In the genomic region with DNA sequence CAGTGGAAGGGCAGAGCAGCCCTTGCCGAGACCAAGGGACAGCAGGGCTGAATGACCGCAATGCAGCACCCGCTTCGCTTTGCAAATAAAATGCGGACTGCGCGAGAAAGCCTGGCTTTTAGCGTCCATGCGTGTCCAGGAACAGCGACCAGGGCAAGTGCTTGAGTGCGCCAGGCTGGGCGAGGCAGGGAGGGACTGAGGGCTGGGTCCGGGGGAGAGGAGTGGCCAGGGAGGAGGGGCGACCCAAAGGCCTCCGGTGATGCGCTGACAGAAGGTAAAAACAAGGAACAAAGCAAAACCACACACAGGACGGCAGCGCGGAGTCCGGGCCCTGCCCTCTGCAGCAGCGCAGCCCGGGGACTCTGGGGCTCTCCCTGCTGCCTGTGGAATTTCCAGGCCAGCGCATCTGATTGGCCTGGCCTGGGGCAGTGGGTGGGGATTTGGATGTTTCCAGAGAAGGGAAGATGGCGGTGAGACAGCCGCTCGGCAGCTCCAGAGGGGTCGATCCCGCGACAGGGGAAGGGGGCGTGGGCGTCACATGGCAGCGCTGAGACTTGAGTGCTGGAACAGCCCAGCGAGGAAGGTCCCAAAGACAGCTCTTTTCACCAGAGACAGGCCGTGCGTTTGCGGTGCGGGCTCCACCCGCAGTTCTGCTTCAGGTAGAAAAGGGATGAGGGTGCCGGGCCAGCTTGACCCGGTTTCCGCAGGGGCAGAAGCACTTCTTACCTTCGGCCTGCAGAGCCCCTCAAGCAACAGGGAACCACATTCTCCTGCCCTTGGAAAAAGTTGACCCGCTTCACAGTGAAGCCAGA, we compare ENCODE assay signal across 8 cellular contexts. TPM values are rescaled to one million over a fixed set of nuclear protein-coding genes. Genes with fewer than 3 reads are reported as not detected.
DNase-seq lines count a peak whose midpoint lies in the region; ATAC-seq and TF ChIP-seq lines count a peak whose summit lies in the region.

No MANE protein-coding gene starts in this region.

- POLR2A ChIA-PET in HCT116 (lab: Charles Lee): no interaction called here

- peak overlapping the region; percentile 65 for H3K9ac ChIP-seq in HCT116 (ENCODE audit: low read length)

- H3K79me2 ChIP-seq in HCT116 (ENCODE audit: insufficient read depth, low read length): no peaks in the 10 kb centered on the region

- H3K9me3 ChIP-seq in HCT116 (ENCODE audit: control insufficient read depth in 1 of 2, insufficient read depth in 1 of 2, low read depth in 1 of 2, low read length in 2 of 2) (no peaks in the 10 kb centered on the region), left lung (peaks cover 0 to 5% of the 10 kb centered on the region in 2 donors)

- no peaks in the 10 kb centered on the region for H4K20me1 ChIP-seq in HCT116 (ENCODE audit: insufficient read depth)

- no TSS peak for BruUV-seq in HCT116 (replicated peaks; lab: Mats Ljungman, UMichigan)

- H3K27me3 ChIP-seq in HCT116 (ENCODE audit: insufficient read depth, low read length): no peaks in the 10 kb centered on the region
- no peaks in the 10 kb centered on the region for H3K27me3 ChIP-seq in left lung

- TF ChIP-seq RAD21 in HCT116 (IDR thresholded peaks at IDR 0.05; ENCODE audit: low read depth): no peak

- peak overlapping the region; percentile 35 for H3K27ac ChIP-seq in HCT116 (ENCODE audit: low read depth, low read length)
- peak overlapping the region; percentile 76 to 87 for H3K27ac ChIP-seq in left lung

- RAD21 ChIA-PET in HCT116 (lab: Charles Lee; ENCODE audit: low non-redundant PET in 1 of 2, low total read pairs in 2 of 2, uncharacterized antibody in 2 of 2, unreplicated experiment in 2 of 2): no interaction called here

- DNase-seq in GM04503 (ENCODE audit: low read depth) (peak; percentile 46), HCT116 (ENCODE audit: low read depth, low spot score) (peak; percentile 65), NCI-H1694 treated with DMSO at 0.1 percent for 48 hours (lab: John Stamatoyannopoulos, UW) (peak; percentile 94), UCSD-AML1 (lab: John Stamatoyannopoulos, UW; ENCODE audit: unreplicated experiment) (peak; percentile 89), dermis blood vessel endothelial cell (peak; percentile 87), left lung (peak; percentile 92 to 96), NAMALWA (ENCODE audit: low spot score) (no peak)
- DNase-seq in stimulated activated CD4-positive, alpha-beta T cell treated with anti-CD3 and anti-CD28 coated beads, Interleukin-1b, Interleukin-23, amount 100 ng/mL, for 48 hours: peak; percentile 52

- H3K36me3 ChIP-seq in HCT116 (ENCODE audit: control insufficient read depth in 1 of 2, insufficient read depth in 2 of 2, low read length in 2 of 2): no peaks in the 10 kb centered on the region
- no peaks in the 10 kb centered on the region for H3K36me3 ChIP-seq in left lung

- ATAC-seq in HCT116: peak; percentile 96
- peak; percentile 98 for ATAC-seq in left lung

- peak overlapping the region; percentile 97 for H3K4me2 ChIP-seq in HCT116 (ENCODE audit: low read length)

- intact Hi-C loops in HCT116 (cut with micrococcal nuclease) (no loop called here), left lung (cut with DNase I) (no loop called here)

- TF ChIP-seq POLR2A in HCT116 (IDR thresholded peaks at IDR 0.05; ENCODE audit: borderline replicate concordance, extremely low read depth, insufficient read depth, insufficient read length): peak; percentile 65

- peak overlapping the region; percentile 82 for H2AFZ ChIP-seq in HCT116 (ENCODE audit: low read depth, low read length, poor library complexity, severe bottlenecking)

- H3K4me1 ChIP-seq in HCT116 (ENCODE audit: control insufficient read depth in 1 of 2, insufficient read depth in 2 of 2, low read length in 2 of 2): peaks cover 12 to 21% of the 10 kb centered on the region in 2 experiments
- H3K4me1 ChIP-seq in left lung: peaks cover 0 to 39% of the 10 kb centered on the region in 2 donors

- CTCF ChIA-PET in HCT116 (lab: Charles Lee): interaction anchor here (1.1 to 1.2 kb wide), 2 partner anchors 565 to 585 kb away, joined by 3 to 5 read pairs; no protein-coding TSS in a partner anchor

- no peak for TF ChIP-seq CTCF in HCT116 (IDR thresholded peaks at IDR 0.05 in 2 of 3, conservative IDR thresholded peaks at IDR 0.05 in 1 of 3; ENCODE audit: borderline replicate concordance in 1 of 3, insufficient read depth in 1 of 3, low read depth in 2 of 3, low read length in 2 of 3)
- no peak for TF ChIP-seq CTCF in left lung (IDR thresholded peaks at IDR 0.05)

- H3K4me3 ChIP-seq in HCT116 (replicated peaks in 1 of 2; ENCODE audit: low read depth in 1 of 2, low read length in 2 of 2) (peak overlapping the region; percentile 69 to 79), left lung (peak overlapping the region; percentile 48 to 54)

- H3K9me2 ChIP-seq in HCT116 (ENCODE audit: insufficient read depth): no peaks in the 10 kb centered on the region

TF ChIP-seq in HCT116, 20 proteins besides CTCF, POLR2A, EP300 and RAD21 (continues in another document):
- no peak for TF ChIP-seq ELF1 (IDR thresholded peaks at IDR 0.05; ENCODE audit: borderline replicate concordance, low read depth)
- peak; percentile 69; the same call in 1 of the 2 replicates for TF ChIP-seq SIN3A (IDR thresholded peaks at IDR 0.05; ENCODE audit: low read depth)
- TF ChIP-seq, protein P1, sequence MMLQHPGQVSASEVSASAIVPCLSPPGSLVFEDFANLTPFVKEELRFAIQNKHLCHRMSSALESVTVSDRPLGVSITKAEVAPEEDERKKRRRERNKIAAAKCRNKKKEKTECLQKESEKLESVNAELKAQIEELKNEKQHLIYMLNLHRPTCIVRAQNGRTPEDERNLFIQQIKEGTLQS (IDR thresholded peaks at IDR 0.05): no peak
- TF ChIP-seq YY1 (IDR thresholded peaks at IDR 0.05; ENCODE audit: extremely low read depth, insufficient replicate concordance, low read depth, low read length): peak; percentile 87
- no peak for TF ChIP-seq ZNF274 (IDR thresholded peaks at IDR 0.05; ENCODE audit: low read depth, low read length)
- TF ChIP-seq CBX3 (IDR thresholded peaks at IDR 0.05; ENCODE audit: low read depth): no peak
- no peak for TF ChIP-seq SP1 (IDR thresholded peaks at IDR 0.05; ENCODE audit: low read depth)
- TF ChIP-seq JUND (IDR thresholded peaks at IDR 0.05): no peak
- TF ChIP-seq EZH2 (IDR thresholded peaks at IDR 0.05): no peak
- TF ChIP-seq TCF7L2 (IDR thresholded peaks at IDR 0.05; ENCODE audit: borderline replicate concordance, extremely low read depth, insufficient read depth, insufficient read length): peak; percentile 51
- no peak for TF ChIP-seq EZH2phosphoT487 (IDR thresholded peaks at IDR 0.05; ENCODE audit: borderline replicate concordance)
- no peak for TF ChIP-seq FOSL1 (IDR thresholded peaks at IDR 0.05; ENCODE audit: low read depth)
- no peak for TF ChIP-seq SRF (IDR thresholded peaks at IDR 0.05; ENCODE audit: low read depth)
- peak; percentile 43; the same call in 1 of the 2 replicates for TF ChIP-seq ZFX (IDR thresholded peaks at IDR 0.05)
- TF ChIP-seq POLR2AphosphoS5 (IDR thresholded peaks at IDR 0.05; ENCODE audit: low read depth, low read length): peak; percentile 93
- TF ChIP-seq, protein P2, sequence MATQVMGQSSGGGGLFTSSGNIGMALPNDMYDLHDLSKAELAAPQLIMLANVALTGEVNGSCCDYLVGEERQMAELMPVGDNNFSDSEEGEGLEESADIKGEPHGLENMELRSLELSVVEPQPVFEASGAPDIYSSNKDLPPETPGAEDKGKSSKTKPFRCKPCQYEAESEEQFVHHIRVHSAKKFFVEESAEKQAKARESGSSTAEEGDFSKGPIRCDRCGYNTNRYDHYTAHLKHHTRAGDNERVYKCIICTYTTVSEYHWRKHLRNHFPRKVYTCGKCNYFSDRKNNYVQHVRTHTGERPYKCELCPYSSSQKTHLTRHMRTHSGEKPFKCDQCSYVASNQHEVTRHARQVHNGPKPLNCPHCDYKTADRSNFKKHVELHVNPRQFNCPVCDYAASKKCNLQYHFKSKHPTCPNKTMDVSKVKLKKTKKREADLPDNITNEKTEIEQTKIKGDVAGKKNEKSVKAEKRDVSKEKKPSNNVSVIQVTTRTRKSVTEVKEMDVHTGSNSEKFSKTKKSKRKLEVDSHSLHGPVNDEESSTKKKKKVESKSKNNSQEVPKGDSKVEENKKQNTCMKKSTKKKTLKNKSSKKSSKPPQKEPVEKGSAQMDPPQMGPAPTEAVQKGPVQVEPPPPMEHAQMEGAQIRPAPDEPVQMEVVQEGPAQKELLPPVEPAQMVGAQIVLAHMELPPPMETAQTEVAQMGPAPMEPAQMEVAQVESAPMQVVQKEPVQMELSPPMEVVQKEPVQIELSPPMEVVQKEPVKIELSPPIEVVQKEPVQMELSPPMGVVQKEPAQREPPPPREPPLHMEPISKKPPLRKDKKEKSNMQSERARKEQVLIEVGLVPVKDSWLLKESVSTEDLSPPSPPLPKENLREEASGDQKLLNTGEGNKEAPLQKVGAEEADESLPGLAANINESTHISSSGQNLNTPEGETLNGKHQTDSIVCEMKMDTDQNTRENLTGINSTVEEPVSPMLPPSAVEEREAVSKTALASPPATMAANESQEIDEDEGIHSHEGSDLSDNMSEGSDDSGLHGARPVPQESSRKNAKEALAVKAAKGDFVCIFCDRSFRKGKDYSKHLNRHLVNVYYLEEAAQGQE (IDR thresholded peaks at IDR 0.05; ENCODE audit: low read depth): no peak
- TF ChIP-seq, protein P3, sequence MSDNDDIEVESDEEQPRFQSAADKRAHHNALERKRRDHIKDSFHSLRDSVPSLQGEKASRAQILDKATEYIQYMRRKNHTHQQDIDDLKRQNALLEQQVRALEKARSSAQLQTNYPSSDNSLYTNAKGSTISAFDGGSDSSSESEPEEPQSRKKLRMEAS (IDR thresholded peaks at IDR 0.05): peak; percentile 46; the same call in 1 of the 2 replicates
- TF ChIP-seq, protein P4, sequence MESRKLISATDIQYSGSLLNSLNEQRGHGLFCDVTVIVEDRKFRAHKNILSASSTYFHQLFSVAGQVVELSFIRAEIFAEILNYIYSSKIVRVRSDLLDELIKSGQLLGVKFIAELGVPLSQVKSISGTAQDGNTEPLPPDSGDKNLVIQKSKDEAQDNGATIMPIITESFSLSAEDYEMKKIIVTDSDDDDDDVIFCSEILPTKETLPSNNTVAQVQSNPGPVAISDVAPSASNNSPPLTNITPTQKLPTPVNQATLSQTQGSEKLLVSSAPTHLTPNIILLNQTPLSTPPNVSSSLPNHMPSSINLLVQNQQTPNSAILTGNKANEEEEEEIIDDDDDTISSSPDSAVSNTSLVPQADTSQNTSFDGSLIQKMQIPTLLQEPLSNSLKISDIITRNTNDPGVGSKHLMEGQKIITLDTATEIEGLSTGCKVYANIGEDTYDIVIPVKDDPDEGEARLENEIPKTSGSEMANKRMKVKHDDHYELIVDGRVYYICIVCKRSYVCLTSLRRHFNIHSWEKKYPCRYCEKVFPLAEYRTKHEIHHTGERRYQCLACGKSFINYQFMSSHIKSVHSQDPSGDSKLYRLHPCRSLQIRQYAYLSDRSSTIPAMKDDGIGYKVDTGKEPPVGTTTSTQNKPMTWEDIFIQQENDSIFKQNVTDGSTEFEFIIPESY (IDR thresholded peaks at IDR 0.05; ENCODE audit: extremely low read depth, insufficient replicate concordance, low read length): no peak

RNA-seq across cellular contexts. Expression of a gene that starts 51.8 kb away (rescaled TPM):
- total RNA-seq in HCT116 (2021; ENCODE audit: unreplicated experiment) (127 TPM), dermis blood vessel endothelial cell (83.4 and 155 TPM in 2 replicates), left lung (100 to 1,000 TPM; 155 to 247 TPM)
- 85.0 and 88.0 TPM in 2 replicates for polyA plus RNA-seq in HCT116 (2012)
